Comparison of ENCODE assay signal across 11 cellular contexts in the genomic region with DNA sequence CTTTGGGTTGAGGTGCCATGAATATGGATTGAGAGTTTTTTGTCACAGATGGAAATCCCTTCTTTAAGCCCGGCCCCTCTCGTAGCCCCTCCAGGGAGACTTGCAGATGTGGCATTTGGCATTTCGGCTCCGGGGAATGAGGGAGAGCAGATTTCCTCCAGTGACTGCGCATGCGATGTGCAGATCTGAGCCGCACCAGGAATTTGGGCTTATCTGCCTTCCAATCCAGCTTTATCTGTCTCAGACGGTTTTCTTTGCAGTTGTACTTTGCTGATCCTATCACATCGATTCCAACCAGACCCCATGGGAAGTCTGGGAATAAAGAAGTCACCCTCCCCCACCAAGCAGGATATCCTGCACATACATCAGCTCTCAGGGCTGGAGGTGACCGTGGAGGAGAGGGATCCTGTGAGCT. TPM values are rescaled to one million over a fixed set of nuclear protein-coding genes. Genes with fewer than 3 reads are reported as not detected.
DNase-seq lines count a peak whose midpoint lies in the region; ATAC-seq and TF ChIP-seq lines count a peak whose summit lies in the region.
"Had no signal": no experiment of that assay in that cellular context is flagged by ENCODE, and none has a peak within 500 bp of the region (broad histone marks: within the 10 kb centered on the region; RNA-seq: fewer than 3 reads in every experiment).

No MANE protein-coding gene starts in this region.

- H2AFZ ChIP-seq in IMR-90 (replicated peaks; ENCODE audit: low read length, poor library complexity): peak overlapping the region; percentile 86

- H3K9me3 ChIP-seq in IMR-90 (ENCODE audit: control insufficient read depth, insufficient read depth, low read length): no peaks in the 10 kb centered on the region
- no peaks in the 10 kb centered on the region for H3K9me3 ChIP-seq in iPS-20b (ENCODE audit: insufficient read depth, low read depth, low read length)
- H3K9me3 ChIP-seq in stomach smooth muscle (ENCODE audit: control insufficient read depth in 2 of 2, low read length in 2 of 2): no peaks in the 10 kb centered on the region

- no peaks in the 10 kb centered on the region for H3K9me3 Mint-ChIP-seq in MCF 10A (ENCODE audit: unreplicated experiment)

- H3K9ac ChIP-seq in IMR-90 (ENCODE audit: low read depth, low read length) (peak overlapping the region; percentile 64), iPS-20b (ENCODE audit: low read depth, low read length) (no peak overlapping the region), stomach smooth muscle (ENCODE audit: low read length in 2 of 2) (peak overlapping the region in 1 of 2 donors; percentile 57)

- no peak overlapping the region for H3K23ac ChIP-seq in IMR-90 (ENCODE audit: low read depth, low read length)

- H3K4me3 ChIP-seq in IMR-90 (ENCODE audit: insufficient read depth, low read depth, low read length) (peak overlapping the region; percentile 30), iPS-20b (ENCODE audit: low read length) (peak overlapping the region; percentile 41; the same call in 1 of the 2 replicates), stomach smooth muscle (ENCODE audit: low read length in 2 of 2) (peak overlapping the region; percentile 64 to 67)

- no peak overlapping the region for H2BK20ac ChIP-seq in IMR-90 (ENCODE audit: low read depth, low read length)

- intact Hi-C loops in IMR-90 (cut with micrococcal nuclease) (no loop called here), MCF 10A (cut with micrococcal nuclease) (no loop called here)

- peaks cover 4% of the 10 kb centered on the region for H3K36me3 ChIP-seq in IMR-90 (ENCODE audit: control insufficient read depth, insufficient read depth, low read length)
- no peaks in the 10 kb centered on the region for H3K36me3 ChIP-seq in iPS-20b (ENCODE audit: insufficient read depth, low read depth, low read length)
- no peaks in the 10 kb centered on the region for H3K36me3 ChIP-seq in stomach smooth muscle (ENCODE audit: control insufficient read depth in 2 of 2, insufficient read depth in 2 of 2, low read length in 2 of 2)

- H3K18ac ChIP-seq in IMR-90 (ENCODE audit: low read depth, low read length): peak overlapping the region; percentile 8

- peak overlapping the region; percentile 66; the same call in 1 of the 2 replicates for H2BK120ac ChIP-seq in IMR-90 (ENCODE audit: low read depth, low read length)

- no peak for TF ChIP-seq RAD21 in IMR-90 (IDR thresholded peaks at IDR 0.05; ENCODE audit: low read length)

- no peak overlapping the region for H2BK5ac ChIP-seq in IMR-90 (ENCODE audit: low read depth, low read length, poor library complexity, severe bottlenecking)

- WGBS in IMR-90 (ENCODE audit: extremely low coverage in 2 of 2, insufficient read length in 1 of 2), 2 experiments: 28% methylated on average over 6 of the region's 10 CpGs; no CpG with 5 or more reads in 1 of the 2 experiments

- H3K79me1 ChIP-seq in IMR-90 (ENCODE audit: low read depth in 1 of 2, low read length in 2 of 2): peaks cover 3 to 7% of the 10 kb centered on the region in 2 experiments; a peak in 2 of 4 replicates

- no peak overlapping the region for H3K27ac Mint-ChIP-seq in MCF 10A (ENCODE audit: low read depth, unreplicated experiment)
- H3K27ac Mint-ChIP-seq: T-helper 17 cell had no signal

- POLR2A ChIA-PET in IMR-90 (lab: Charles Lee; ENCODE audit: unreplicated experiment) (no interaction called here), MCF 10A (lab: Yijun Ruan, JAX) (interaction anchor here (0.6 to 0.7 kb wide), 3 partner anchors 8 to 737 kb away, joined by 3 to 4 read pairs (median 3); no protein-coding TSS in a partner anchor)

- H4K20me1 ChIP-seq in IMR-90 (ENCODE audit: insufficient read depth, low read length): no peaks in the 10 kb centered on the region

- peaks cover 4% of the 10 kb centered on the region; the same call in 1 of the 2 replicates for H3K9me1 ChIP-seq in IMR-90 (ENCODE audit: insufficient read depth, low read length)

- no TSS peak for BruUV-seq in IMR-90 (replicated peaks; lab: Mats Ljungman, UMichigan)
- BruUV-seq in MCF 10A (replicated peaks; lab: Mats Ljungman, UMichigan): no TSS peak

- H2AK5ac ChIP-seq in IMR-90 (ENCODE audit: low read depth, low read length): no peak overlapping the region

- no peak overlapping the region; the same call in 2 of the 3 replicates for H2BK15ac ChIP-seq in IMR-90 (ENCODE audit: low read depth, low read length)

- no peaks in the 10 kb centered on the region for H3K36me3 Mint-ChIP-seq in MCF 10A (ENCODE audit: insufficient read depth, unreplicated experiment)

- dilution Hi-C loops in IMR-90 (cut with HindIII; ENCODE audit: low sequenced_read_pairs, unreplicated experiment): no loop called here

- ATAC-seq in IMR-90 (ENCODE audit: low read depth): peak; percentile 80
- no peak for ATAC-seq in GM18502 (IDR thresholded peaks at IDR 0.05; ENCODE audit: poor library complexity, unreplicated experiment)
- ATAC-seq: T-helper 17 cell had no signal

- in situ Hi-C loops in IMR-90 (cut with MboI; ENCODE audit: low sequenced_read_pairs): loop anchor here (25.0 kb wide), 1 partner anchor 1521 kb away; no protein-coding TSS in a partner anchor

- CTCF ChIA-PET in IMR-90 (lab: Yijun Ruan, JAX): interaction anchor here (1.0 to 2.8 kb wide), 3 partner anchors 10 to 1114 kb away, joined by 3 to 12 read pairs (median 3); no protein-coding TSS in a partner anchor
- CTCF ChIA-PET in MCF 10A (lab: Yijun Ruan, JAX): interaction anchor here (0.6 to 3.4 kb wide), 6 partner anchors 10 to 1284 kb away, joined by 3 to 42 read pairs (median 4); a partner anchor contains a TSS

- H3K4me1 ChIP-seq in IMR-90 (ENCODE audit: control insufficient read depth, insufficient read depth, low read length): no peaks in the 10 kb centered on the region
- peaks cover 11% of the 10 kb centered on the region for H3K4me1 ChIP-seq in iPS-20b (ENCODE audit: insufficient read depth, low read length)
- no peaks in the 10 kb centered on the region for H3K4me1 ChIP-seq in stomach smooth muscle (ENCODE audit: control insufficient read depth, insufficient read depth, low read length)

- H4K91ac ChIP-seq in IMR-90 (ENCODE audit: insufficient read depth, low read depth, low read length): peak overlapping the region; percentile 39; the same call in 1 of the 2 replicates

- H2AK9ac ChIP-seq in IMR-90 (replicated peaks; ENCODE audit: low read depth, low read length, poor library complexity): no peak overlapping the region

- peak overlapping the region; percentile 65; the same call in 1 of the 2 replicates for H3K14ac ChIP-seq in IMR-90 (replicated peaks; ENCODE audit: low read depth, low read length)

- TF ChIP-seq POLR2A in IMR-90 (IDR thresholded peaks at IDR 0.05; ENCODE audit: low read depth, low read length): no peak

- TF ChIP-seq CTCF in IMR-90 (conservative IDR thresholded peaks at IDR 0.05; ENCODE audit: low read depth, low read length): no peak
- TF ChIP-seq CTCF in MCF 10A (IDR thresholded peaks at IDR 0.05; ENCODE audit: unreplicated experiment): no peak

- H4K5ac ChIP-seq in IMR-90 (ENCODE audit: low read depth, low read length): peak overlapping the region; percentile 52

- H3K27me3 ChIP-seq in IMR-90 (ENCODE audit: control insufficient read depth, insufficient read depth, low read length) (no peaks in the 10 kb centered on the region), iPS-20b (ENCODE audit: insufficient read depth, low read length) (no peaks in the 10 kb centered on the region), stomach smooth muscle (ENCODE audit: control insufficient read depth in 1 of 2, insufficient read depth in 2 of 2, low read length in 2 of 2) (peaks cover 11 to 16% of the 10 kb centered on the region in 2 donors)

- peak; percentile 17 for DNase-seq in IMR-90
- no peak for DNase-seq in MCF 10A (ENCODE audit: unreplicated experiment)
- no peak for DNase-seq in Kasumi-1 (lab: John Stamatoyannopoulos, UW)
- no peak for DNase-seq in stimulated activated CD4-positive, alpha-beta T cell treated with anti-CD3 and anti-CD28 coated beads, Interleukin-15, amount 100 ng/mL, for 24 hours
- no peak for DNase-seq in NCI-H2107 (lab: John Stamatoyannopoulos, UW)
- DNase-seq: GDM1, NCI-H1092 treated with DMSO at 0.1 percent for 48 hours, T-helper 17 cell had no signal

- no peak overlapping the region for H3K56ac ChIP-seq in IMR-90 (ENCODE audit: extremely low read depth, insufficient read depth, low read length)

- H3K4ac ChIP-seq in IMR-90 (ENCODE audit: low read depth, low read length): peak overlapping the region; percentile 65; the same call in 1 of the 2 replicates

- H3K4me2 ChIP-seq in IMR-90 (ENCODE audit: low read depth, low read length): peak overlapping the region; percentile 88

- peaks cover 12% of the 10 kb centered on the region for H3K4me1 Mint-ChIP-seq in MCF 10A (ENCODE audit: insufficient read depth, unreplicated experiment)

- H4K8ac ChIP-seq in IMR-90 (ENCODE audit: low read depth in 2 of 2, low read length in 2 of 2): peak overlapping the region; percentile 68 to 75

- H3K27me3 Mint-ChIP-seq in MCF 10A (ENCODE audit: insufficient read depth, unreplicated experiment): peaks cover 34% of the 10 kb centered on the region

- H3K27ac ChIP-seq in IMR-90 (ENCODE audit: insufficient read depth, low read length): no peak overlapping the region
- H3K27ac ChIP-seq in iPS-20b (ENCODE audit: low read length): no peak overlapping the region
- no peak overlapping the region for H3K27ac ChIP-seq in stomach smooth muscle (ENCODE audit: low read length)

- peak overlapping the region; percentile 1 for H3K4me3 Mint-ChIP-seq in MCF 10A (ENCODE audit: unreplicated experiment)
- H3K4me3 Mint-ChIP-seq: T-helper 17 cell had no signal

TF ChIP-seq in IMR-90, 13 proteins besides CTCF, POLR2A, EP300 and RAD21:
- no peak for TF ChIP-seq NFE2L2 (IDR thresholded peaks at IDR 0.05; ENCODE audit: low read depth, low read length)
- no peak for TF ChIP-seq RCOR1 (IDR thresholded peaks at IDR 0.05; ENCODE audit: insufficient replicate concordance, low read length)

RNA-seq across cellular contexts. Expression of a gene that starts 11.7 kb away (rescaled TPM):
- total RNA-seq in IMR-90 (2012; rRNA removed): 0.54 and 0.83 TPM in 2 replicates
- polyA plus RNA-seq in IMR-90 (2012; rRNA removed): 0.37 and 0.53 TPM in 2 replicates
- 0.31 and 0.81 TPM in 2 replicates for polyA plus RNA-seq in IMR-90 (2012; cell fraction: cytosol; rRNA removed)
- 0.61 and 1.3 TPM in 2 replicates for polyA plus RNA-seq in IMR-90 (2012; cell fraction: nucleus; rRNA removed; ENCODE audit: low replicate concordance)
- total RNA-seq in MCF 10A (2022): 1.6 and 3.1 TPM in 2 replicates
- total RNA-seq: T-helper 17 cell had no signal
